ENCODE assay signal across 9 cellular contexts in genomic region chr14:104393898-104394605, GRCh38.
DNase-seq lines count a peak whose midpoint lies in the region; ATAC-seq and FAIRE-seq lines count a peak whose summit lies in the region.
"Had no signal": no experiment of that assay in that cellular context is flagged by ENCODE, and none has a peak within 500 bp of the region (broad histone marks: within the 10 kb centered on the region; RNA-seq: fewer than 3 reads in every experiment).

No MANE protein-coding gene starts in this region.

- H3K9me3 Mint-ChIP-seq in CD8-positive, alpha-beta memory T cell, result peaks cover 8 to 18% (median 8%) of the 10 kb centered on the region in 5 donors
- H3K9me3 Mint-ChIP-seq in activated naive CD8-positive, alpha-beta T cell treated with anti-CD3 and anti-CD28 coated beads, Interleukin-2, amount 50 U/mL, for 24 hours, result peaks cover 11% of the 10 kb centered on the region

- peak overlapping the region; percentile 19 to 91 (median 79) for H3K4me3 Mint-ChIP-seq in CD8-positive, alpha-beta memory T cell
- H3K4me3 Mint-ChIP-seq in activated naive CD8-positive, alpha-beta T cell treated with anti-CD3 and anti-CD28 coated beads, Interleukin-2, amount 50 U/mL, for 24 hours, result no peak overlapping the region

- CTCF ChIA-PET in CD8-positive, alpha-beta memory T cell (lab: Charles Lee), result no interaction called here

- H3K4me1 Mint-ChIP-seq in CD8-positive, alpha-beta memory T cell, result peaks cover 56 to 68% (median 60%) of the 10 kb centered on the region in 3 donors
- peaks cover 64% of the 10 kb centered on the region for H3K4me1 Mint-ChIP-seq in activated naive CD8-positive, alpha-beta T cell treated with anti-CD3 and anti-CD28 coated beads, Interleukin-2, amount 50 U/mL, for 24 hours

- peaks cover 0 to 2% of the 10 kb centered on the region in 2 donors for H3K27me3 Mint-ChIP-seq in CD8-positive, alpha-beta memory T cell
- H3K27me3 Mint-ChIP-seq in activated naive CD8-positive, alpha-beta T cell treated with anti-CD3 and anti-CD28 coated beads, Interleukin-2, amount 50 U/mL, for 24 hours, result no peaks in the 10 kb centered on the region

- peak; percentile 44 for ATAC-seq in activated naive CD8-positive, alpha-beta T cell treated with anti-CD3 and anti-CD28 coated beads, Interleukin-2, amount 50 U/mL, for 24 hours
- ATAC-seq in sciatic nerve, result peak; percentile 50
- no peak for ATAC-seq in GM21381 (IDR thresholded peaks at IDR 0.05; ENCODE audit: unreplicated experiment)
- ATAC-seq in HG02571 (IDR thresholded peaks at IDR 0.05; ENCODE audit: unreplicated experiment), result no peak

- peaks cover 0 to 7% (median 3%) of the 10 kb centered on the region in 3 donors for H3K36me3 Mint-ChIP-seq in CD8-positive, alpha-beta memory T cell
- no peaks in the 10 kb centered on the region for H3K36me3 Mint-ChIP-seq in activated naive CD8-positive, alpha-beta T cell treated with anti-CD3 and anti-CD28 coated beads, Interleukin-2, amount 50 U/mL, for 24 hours (ENCODE audit: low read depth)

- no peak for FAIRE-seq in RCC 7860 (lab: Jason Lieb, UNC)
- FAIRE-seq: keratinocyte had no signal

- peak; percentile 61 to 82 (median 78) for DNase-seq in CD8-positive, alpha-beta memory T cell
- DNase-seq in T-helper 2 cell, result peak in 4 of 5 experiments; percentile 22 to 89 (median 72)
- DNase-seq in activated naive CD8-positive, alpha-beta T cell treated with anti-CD3 and anti-CD28 coated beads, Interleukin-2, amount 50 U/mL, for 24 hours, result peak; percentile 53
- DNase-seq in sciatic nerve (ENCODE audit: low spot score), result peak; percentile 61
- no peak for DNase-seq in HK-2 (ENCODE audit: unreplicated experiment)
- DNase-seq in RCC 7860 (ENCODE audit: low spot score), result no peak

- peak overlapping the region; percentile 76 to 99 (median 90) for H3K27ac Mint-ChIP-seq in CD8-positive, alpha-beta memory T cell
- H3K27ac Mint-ChIP-seq in activated naive CD8-positive, alpha-beta T cell treated with anti-CD3 and anti-CD28 coated beads, Interleukin-2, amount 50 U/mL, for 24 hours, result peak overlapping the region; percentile 22

- H3K27me3 ChIP-seq in CD8-positive, alpha-beta memory T cell (ENCODE audit: insufficient read depth, low read length, poor library complexity, severe bottlenecking), result no peaks in the 10 kb centered on the region

- intact Hi-C loops in sciatic nerve (cut with DNase I), result no loop called here

- H3K27ac ChIP-seq in CD8-positive, alpha-beta memory T cell (ENCODE audit: low read depth, low read length), result peak overlapping the region; percentile 41

- H3K9me3 ChIP-seq in CD8-positive, alpha-beta memory T cell (ENCODE audit: low read length), result peaks cover 6% of the 10 kb centered on the region

- peak overlapping the region; percentile 53 for H3K4me3 ChIP-seq in CD8-positive, alpha-beta memory T cell (ENCODE audit: low read length)

- H3K4me1 ChIP-seq in CD8-positive, alpha-beta memory T cell (ENCODE audit: insufficient read depth, low read length), result peaks cover 74% of the 10 kb centered on the region

- no peaks in the 10 kb centered on the region for H3K36me3 ChIP-seq in CD8-positive, alpha-beta memory T cell (ENCODE audit: insufficient read depth, low read length)

- POLR2A ChIA-PET in CD8-positive, alpha-beta memory T cell (lab: Charles Lee), result no interaction called here

Comparison
In these comparisons a context has a peak if more than half of its experiments do, and no peak if none do; other contexts are left out.
1. DNase-seq: peak in CD8-positive, alpha-beta memory T cell (5 of 5), T-helper 2 cell (4 of 5), activated naive CD8-positive, alpha-beta T cell treated with anti-CD3 and anti-CD28 coated beads, Interleukin-2, amount 50 U/mL, for 24 hours (single experiment) and sciatic nerve (single experiment); none in HK-2 (single experiment) and RCC 7860 (single experiment).
2. ATAC-seq: peak in activated naive CD8-positive, alpha-beta T cell treated with anti-CD3 and anti-CD28 coated beads, Interleukin-2, amount 50 U/mL, for 24 hours (single experiment) and sciatic nerve (single experiment); none in GM21381 (single experiment) and HG02571 (single experiment).